24 cellular contexts compared by ENCODE assay signal in genomic region chr14:33862261-33862802, GRCh38.
"Had no signal": no experiment of that assay in that cellular context is flagged by ENCODE, and none has a peak within 500 bp of the region (broad histone marks: within the 10 kb centered on the region; RNA-seq: fewer than 3 reads in every experiment).

No MANE protein-coding gene starts in this region.

- H3K27me3 ChIP-seq: ovary, right lobe of liver, sigmoid colon, stomach, thyroid gland, tibial nerve, upper lobe of right lung, uterus had no signal

- ATAC-seq: naive thymus-derived CD4-positive, alpha-beta T cell; natural killer cell; psoas muscle; right cardiac atrium; right lobe of liver; stimulated activated effector memory CD8-positive, alpha-beta T cell treated with anti-CD3 and anti-CD28 coated beads, Interleukin-12 subunit alpha, Interleukin-12 subunit beta, amount 100 ng/mL, for 72 hours; stimulated activated naive B cell treated with anti-CD40 and anti-IgM and Interleukin-4, amounts not matched to agents 10 μg/mL and 1 μg/mL and 100 μg/mL, for 72 hours; upper lobe of right lung had no signal

- DNase-seq: naive thymus-derived CD4-positive, alpha-beta T cell; natural killer cell; occipital lobe; ovary; posterior cingulate gyrus; psoas muscle; right cardiac atrium; right lobe of liver; sigmoid colon; small intestine; stimulated activated CD4-positive, alpha-beta T cell treated with anti-CD3 and anti-CD28 coated beads, Interleukin-15, amount 100 ng/mL, for 24 hours; stimulated activated CD4-positive, alpha-beta T cell treated with anti-CD3 and anti-CD28 coated beads, Interleukin-2, amount 100 ng/mL, for 24 hours; stimulated activated CD4-positive, alpha-beta T cell treated with anti-CD3 and anti-CD28 coated beads, Interleukin-2, amount 100 ng/mL, for 48 hours; stimulated activated CD4-positive, alpha-beta T cell treated with anti-CD3 and anti-CD28 coated beads, Interleukin-4, amount 100 ng/mL, for 24 hours; stimulated activated naive B cell treated with anti-CD40 and anti-IgM and Interleukin-4, amounts not matched to agents 10 μg/mL and 1 μg/mL and 100 μg/mL, for 72 hours; stimulated activated naive CD4-positive, alpha-beta T cell treated with Interleukin-2 at 50 U/mL for 16 hours; stomach; thyroid gland; upper lobe of right lung; uterus had no signal

- H3K79me2 ChIP-seq: parathyroid adenoma had no signal

- H3K4me3 ChIP-seq: ovary, psoas muscle, right lobe of liver, sigmoid colon, stomach, thoracic aorta, thyroid gland, tibial nerve, upper lobe of right lung, uterus had no signal

- H3K9ac ChIP-seq: parathyroid adenoma had no signal

- H2AFZ ChIP-seq: parathyroid adenoma had no signal

- H3K27ac ChIP-seq: ovary, parathyroid adenoma, psoas muscle, right lobe of liver, sigmoid colon, stomach, thoracic aorta, thyroid gland, tibial nerve, upper lobe of right lung, uterus had no signal

- H3K9me3 ChIP-seq: ovary, psoas muscle, right lobe of liver, sigmoid colon, stomach, thoracic aorta, thyroid gland, tibial nerve, upper lobe of right lung, uterus had no signal

- FAIRE-seq: small intestine had no signal

- H3K36me3 ChIP-seq: ovary, right lobe of liver, sigmoid colon, stomach, thoracic aorta, thyroid gland, tibial nerve, upper lobe of right lung, uterus had no signal

- H3K4me1 ChIP-seq: parathyroid adenoma, psoas muscle, right lobe of liver, stomach, thyroid gland, tibial nerve, upper lobe of right lung, uterus had no signal
